Comparison of ENCODE assay signal across 24 cellular contexts in genomic region chr4:15488136-15488535, GRCh38. TPM values are rescaled to one million over a fixed set of nuclear protein-coding genes. Genes with fewer than 3 reads are reported as not detected.
DNase-seq lines count a peak whose midpoint lies in the region; ATAC-seq and TF ChIP-seq lines count a peak whose summit lies in the region.
"Had no signal": no experiment of that assay in that cellular context is flagged by ENCODE, and none has a peak within 500 bp of the region (broad histone marks: within the 10 kb centered on the region; RNA-seq: fewer than 3 reads in every experiment).

No MANE protein-coding gene starts in this region.

- H3K4me3 ChIP-seq in adipocyte (ENCODE audit: low read length) (no peak overlapping the region), choroid plexus epithelial cell (ENCODE audit: low read depth, low read length) (no peak overlapping the region)
- H3K4me3 ChIP-seq: BLaER1, Peyer's patch, SJCRH30 had no signal

- no peak overlapping the region for H3K4me3 Mint-ChIP-seq in osteocyte (ENCODE audit: unreplicated experiment)
- H3K4me3 Mint-ChIP-seq: CD4-positive, alpha-beta T cell had no signal

- no peaks in the 10 kb centered on the region for H3K27me3 ChIP-seq in adipocyte (replicated peaks; ENCODE audit: control insufficient read depth, insufficient read depth, low read length)
- H3K27me3 ChIP-seq: BLaER1, Peyer's patch, SJCRH30 had no signal

- peaks cover 19% of the 10 kb centered on the region for H3K4me1 ChIP-seq in adipocyte (ENCODE audit: control insufficient read depth, insufficient read depth, low read length)
- H3K4me1 ChIP-seq: BLaER1, Peyer's patch, SJCRH30 had no signal

- H3K36me3 ChIP-seq in adipocyte (ENCODE audit: control insufficient read depth, insufficient read depth, low read length, severe bottlenecking) = peaks cover 6% of the 10 kb centered on the region
- H3K36me3 ChIP-seq: BLaER1, Peyer's patch, SJCRH30 had no signal

- peaks cover 42% of the 10 kb centered on the region for H3K9me3 ChIP-seq in adipocyte (ENCODE audit: control insufficient read depth, low read length)

- peak; percentile 38 for DNase-seq in adipocyte (ENCODE audit: low read depth)
- peak; percentile 47 for DNase-seq in choroid plexus epithelial cell (ENCODE audit: low read depth)
- DNase-seq in fibroblast of peridontal ligament (ENCODE audit: extremely low read depth) = peak; percentile 63
- DNase-seq in osteocyte (ENCODE audit: extremely low spot score, unreplicated experiment) = no peak
- DNase-seq in SIG-M5 (lab: John Stamatoyannopoulos, UW) = no peak
- no peak for DNase-seq in HEK293T (ENCODE audit: extremely low spot score)
- DNase-seq: CD4-positive, alpha-beta T cell; COR-L47; DMS79 treated with DMSO at 0.1 percent for 48 hours; H7; MV-4-11; NCI-H1694; NCI-H2081; NCI-H2171; NCI-H345; NCI-H524 treated with DMSO at 0.1 percent for 48 hours; NCI-H82; Peyer's patch; SJCRH30 had no signal

- H3K9me3 Mint-ChIP-seq in osteocyte (ENCODE audit: unreplicated experiment) = peaks cover 41% of the 10 kb centered on the region

- H3K27ac Mint-ChIP-seq in osteocyte (ENCODE audit: unreplicated experiment) = peak overlapping the region; percentile 94
- H3K27ac Mint-ChIP-seq: CD4-positive, alpha-beta T cell had no signal

- H3K27me3 Mint-ChIP-seq in osteocyte (ENCODE audit: unreplicated experiment) = no peaks in the 10 kb centered on the region
- H3K27me3 Mint-ChIP-seq: CD4-positive, alpha-beta T cell had no signal

- POLR2A ChIA-PET in HEK293T (lab: Yijun Ruan, JAX) = no interaction called here

- no peak for ATAC-seq in GM21717 (IDR thresholded peaks at IDR 0.05; ENCODE audit: unreplicated experiment)
- no peak for ATAC-seq in HG03520 (IDR thresholded peaks at IDR 0.05; ENCODE audit: unreplicated experiment)

- H3K4me1 Mint-ChIP-seq in osteocyte (ENCODE audit: unreplicated experiment) = peaks cover 54% of the 10 kb centered on the region

- no peak overlapping the region for H3K9ac ChIP-seq in adipocyte (ENCODE audit: low read length)
- H3K9ac ChIP-seq: BLaER1, KMS-11 had no signal

- peaks cover 54% of the 10 kb centered on the region for H3K36me3 Mint-ChIP-seq in osteocyte (ENCODE audit: unreplicated experiment)

- CTCF ChIA-PET in HEK293T (lab: Yijun Ruan, JAX) = interaction anchor here (0.7 kb wide), 1 partner anchor 452 kb away, joined by 4 read pairs; no protein-coding TSS in a partner anchor

- TF ChIP-seq CTCF in choroid plexus epithelial cell (conservative IDR thresholded peaks at IDR 0.05; ENCODE audit: low read depth, low read length) (no peak), osteocyte (IDR thresholded peaks at IDR 0.05) (no peak)

TF ChIP-seq in HEK293T, 16 proteins besides CTCF, POLR2A, EP300 and RAD21:
- TF ChIP-seq LEF1 (IDR thresholded peaks at IDR 0.05; ENCODE audit: borderline replicate concordance) (no peak), SP1 (IDR thresholded peaks at IDR 0.05) (no peak)

RNA-seq across cellular contexts. Expression of gene CC2D2A, which starts 18.5 kb away (rescaled TPM):
- 25.5 and 31.2 TPM in 2 replicates for total RNA-seq in osteocyte
- total RNA-seq: CD4-positive, alpha-beta T cell; OCI-LY7 had no signal

Comparison
In these comparisons a context has a peak if more than half of its experiments do, and no peak if none do; other contexts are left out.
1. DNase-seq: peak in adipocyte (single experiment), choroid plexus epithelial cell (single experiment) and fibroblast of peridontal ligament (single experiment); none in osteocyte (single experiment), SIG-M5 (single experiment) and HEK293T (single experiment).